Comparison of ENCODE assay signal across 8 cellular contexts in genomic region chr2:164910091-164910899, GRCh38. TPM values are rescaled to one million over a fixed set of nuclear protein-coding genes. Genes with fewer than 3 reads are reported as not detected.
A peak's percentile ranks its signal among the peaks of the same experiment; 100 is the strongest.
DNase-seq lines count a peak whose midpoint lies in the region; ATAC-seq and TF ChIP-seq lines count a peak whose summit lies in the region.

No MANE protein-coding gene starts in this region.

- ATAC-seq in DND-41 (ENCODE audit: insufficient read depth, low read depth), result peak; percentile 75
- peak; percentile 78 for ATAC-seq in GM21390 (IDR thresholded peaks at IDR 0.05; ENCODE audit: unreplicated experiment)

- H3K36me3 ChIP-seq in DND-41 (ENCODE audit: insufficient read depth, low read length) (no peaks in the 10 kb centered on the region), muscle layer of duodenum (ENCODE audit: control insufficient read depth in 1 of 2, insufficient read depth in 2 of 2, low read length in 2 of 2) (no peaks in the 10 kb centered on the region)
- H3K36me3 ChIP-seq in CD4-positive, alpha-beta memory T cell (ENCODE audit: insufficient read depth, low read length), result no peaks in the 10 kb centered on the region

- H3K27me3 ChIP-seq in DND-41 (ENCODE audit: insufficient read depth, low read length, poor library complexity) (no peaks in the 10 kb centered on the region), muscle layer of duodenum (ENCODE audit: low read depth, low read length) (no peaks in the 10 kb centered on the region)
- H3K27me3 ChIP-seq in CD4-positive, alpha-beta memory T cell (ENCODE audit: insufficient read depth, low read length), result no peaks in the 10 kb centered on the region

- H4K20me1 ChIP-seq in DND-41 (ENCODE audit: insufficient read depth, low read length), result no peaks in the 10 kb centered on the region

- in situ Hi-C loops in KBM-7 (cut with MboI; ENCODE audit: low pct_unique_long_range_greater_than_20kb, low sequenced_read_pairs), result no loop called here
- in situ Hi-C loops in astrocyte of the spinal cord (cut with HindIII; ENCODE audit: low sequenced_read_pairs), result no loop called here

- H3K4me2 ChIP-seq in DND-41 (ENCODE audit: insufficient read depth, low read length), result peak overlapping the region; percentile 58

- CTCF ChIA-PET in CD4-positive, alpha-beta memory T cell (lab: Charles Lee; ENCODE audit: partially characterized antibody), result no interaction called here

- no peaks in the 10 kb centered on the region for H3K27me3 Mint-ChIP-seq in CD4-positive, alpha-beta memory T cell

- intact Hi-C loops in CD4-positive, alpha-beta memory T cell (cut with micrococcal nuclease), result no loop called here

- H3K27ac ChIP-seq in DND-41 (ENCODE audit: low read length), result peak overlapping the region; percentile 83
- peak overlapping the region; percentile 54 for H3K27ac ChIP-seq in muscle layer of duodenum (ENCODE audit: low read length)
- no peak overlapping the region for H3K27ac ChIP-seq in CD4-positive, alpha-beta memory T cell (ENCODE audit: low read depth, low read length)

- H3K27ac Mint-ChIP-seq in CD4-positive, alpha-beta memory T cell, result no peak overlapping the region

- H3K36me3 Mint-ChIP-seq in CD4-positive, alpha-beta memory T cell, result no peaks in the 10 kb centered on the region

- TF ChIP-seq CTCF in DND-41 (IDR thresholded peaks at IDR 0.05; ENCODE audit: borderline replicate concordance, extremely low read depth, low read length, poor library complexity, severe bottlenecking) (no peak), astrocyte of the spinal cord (IDR thresholded peaks at IDR 0.05; ENCODE audit: low read depth, low read length) (no peak)

- no peaks in the 10 kb centered on the region for H3K79me2 ChIP-seq in DND-41 (ENCODE audit: insufficient read depth, low read length)

- peaks cover 0 to 3% (median 0%) of the 10 kb centered on the region in 8 donors for H3K9me3 Mint-ChIP-seq in CD4-positive, alpha-beta memory T cell

- POLR2A ChIA-PET in CD4-positive, alpha-beta memory T cell (lab: Charles Lee; ENCODE audit: partially characterized antibody), result no interaction called here

- H3K9me3 ChIP-seq in DND-41 (ENCODE audit: insufficient read depth, low read length, severe bottlenecking) (no peaks in the 10 kb centered on the region), muscle layer of duodenum (ENCODE audit: control insufficient read depth in 1 of 2, low read length in 2 of 2) (no peaks in the 10 kb centered on the region)
- no peaks in the 10 kb centered on the region for H3K9me3 ChIP-seq in CD4-positive, alpha-beta memory T cell (ENCODE audit: control insufficient read depth in 1 of 2, low read length in 2 of 2)

- H3K4me3 Mint-ChIP-seq in CD4-positive, alpha-beta memory T cell, result no peak overlapping the region

- H3K4me1 ChIP-seq in DND-41 (ENCODE audit: insufficient read depth, low read length), result peaks cover 18% of the 10 kb centered on the region
- peaks cover 0 to 4% of the 10 kb centered on the region in 2 donors for H3K4me1 ChIP-seq in muscle layer of duodenum (ENCODE audit: control insufficient read depth in 1 of 2, insufficient read depth in 2 of 2, low read length in 2 of 2)
- no peaks in the 10 kb centered on the region for H3K4me1 ChIP-seq in CD4-positive, alpha-beta memory T cell (ENCODE audit: insufficient read depth, low read length)

- DNase-seq in DND-41 (peak; percentile 10), KBM-7 (peak; percentile 1), astrocyte of the spinal cord (ENCODE audit: low read depth, low spot score) (peak; percentile 60), cerebellar cortex (ENCODE audit: low spot score) (no peak), HuH-7.5 (ENCODE audit: low spot score) (no peak)
- no peak for DNase-seq in CD4-positive, alpha-beta memory T cell

- H3K4me1 Mint-ChIP-seq in CD4-positive, alpha-beta memory T cell, result no peaks in the 10 kb centered on the region

- H2AFZ ChIP-seq in DND-41 (ENCODE audit: low read depth, low read length), result peak overlapping the region; percentile 63

- H3K4me3 ChIP-seq in DND-41 (ENCODE audit: low read depth in 1 of 2, low read length in 2 of 2) (no peak overlapping the region), astrocyte of the spinal cord (ENCODE audit: low read depth, low read length) (no peak overlapping the region), muscle layer of duodenum (ENCODE audit: low read depth in 1 of 2, low read length in 2 of 2) (no peak overlapping the region)
- H3K4me3 ChIP-seq in CD4-positive, alpha-beta memory T cell (ENCODE audit: low read length in 2 of 2), result no peak overlapping the region

- H3K9ac ChIP-seq in DND-41 (ENCODE audit: low read depth, low read length), result peak overlapping the region; percentile 43

RNA-seq across cellular contexts. Expression of gene SLC38A11, which starts 45.0 kb away (rescaled TPM):
- total RNA-seq in CD4-positive, alpha-beta memory T cell, result not detected
- polyA plus RNA-seq in CD4-positive, alpha-beta memory T cell, result not detected

Comparison
In these comparisons a context has a peak if more than half of its experiments do, and no peak if none do; other contexts are left out.
1. DNase-seq: peak in DND-41 (single experiment), KBM-7 (single experiment) and astrocyte of the spinal cord (single experiment); none in CD4-positive, alpha-beta memory T cell (0 of 5), cerebellar cortex (single experiment) and HuH-7.5 (single experiment).